In genomic region chr14:105853089-105853906, GRCh38 we compare ENCODE assay signal across 12 cellular contexts.
DNase-seq lines count a peak whose midpoint lies in the region; ATAC-seq and TF ChIP-seq lines count a peak whose summit lies in the region.
"Had no signal": no experiment of that assay in that cellular context is flagged by ENCODE, and none has a peak within 500 bp of the region (broad histone marks: within the 10 kb centered on the region; RNA-seq: fewer than 3 reads in every experiment).

No MANE protein-coding gene starts in this region.

- peak; percentile 32 for TF ChIP-seq POLR2A in GM18505 (IDR thresholded peaks at IDR 0.05; ENCODE audit: borderline replicate concordance, extremely low read depth, insufficient read depth, insufficient read length)

- no peaks in the 10 kb centered on the region for H4K20me1 ChIP-seq in SK-N-SH (ENCODE audit: insufficient read depth)

- H3K36me3 ChIP-seq in SK-N-SH (replicated peaks in 1 of 2; ENCODE audit: control insufficient read depth in 1 of 2, insufficient read depth in 2 of 2, low read length in 1 of 2) = no peaks in the 10 kb centered on the region

- peak in 1 of 2 experiments; percentile 91; a peak in 2 of 4 replicates for TF ChIP-seq EP300 in SK-N-SH (IDR thresholded peaks at IDR 0.05; ENCODE audit: borderline replicate concordance in 1 of 2, low read depth in 1 of 2, low read length in 1 of 2)

- CTCF ChIA-PET in SK-N-SH (lab: Yijun Ruan, JAX) = no interaction called here

- DNase-seq in NCI-H1092 treated with DMSO at 0.1 percent for 48 hours (lab: John Stamatoyannopoulos, UW) = peak; percentile 1
- DNase-seq in NCI-H1092 (lab: John Stamatoyannopoulos, UW) = no peak
- DNase-seq in SK-N-SH = peak; percentile 87
- peak; percentile 83 for DNase-seq in mesenteric fat pad (ENCODE audit: low spot score)
- DNase-seq in EL = no peak
- DNase-seq in globus pallidus (ENCODE audit: low spot score) = no peak
- DNase-seq: NCI-H226, RPMI8226 had no signal

- no peaks in the 10 kb centered on the region for H3K79me2 ChIP-seq in SK-N-SH (ENCODE audit: insufficient read depth)

- no peaks in the 10 kb centered on the region for H3K9me3 ChIP-seq in SK-N-SH
- H3K9me3 ChIP-seq: body of pancreas had no signal

- H3K9ac ChIP-seq in SK-N-SH = no peak overlapping the region

- H3K9me2 ChIP-seq in SK-N-SH = no peaks in the 10 kb centered on the region

- H3K27ac ChIP-seq in SK-N-SH (ENCODE audit: low read depth in 2 of 2, low read length in 1 of 2) = peak overlapping the region in 1 of 2 experiments; percentile 92; a peak in 2 of 4 replicates
- H3K27ac ChIP-seq: 22Rv1, body of pancreas had no signal

- no peak overlapping the region for H3K4me3 ChIP-seq in SK-N-SH (ENCODE audit: low read depth in 2 of 2, low read length in 1 of 2)
- H3K4me3 ChIP-seq: body of pancreas had no signal

- H3F3A ChIP-seq in SK-N-SH (replicated peaks; ENCODE audit: insufficient read depth) = no peaks in the 10 kb centered on the region

- H3K4me1 ChIP-seq in SK-N-SH (ENCODE audit: control insufficient read depth in 1 of 2, insufficient read depth in 2 of 2, low read depth in 1 of 2, low read length in 1 of 2) = peaks cover 0 to 26% of the 10 kb centered on the region in 2 experiments; a peak in 1 of 4 replicates
- H3K4me1 ChIP-seq: body of pancreas had no signal

- POLR2A ChIA-PET in SK-N-SH (lab: Yijun Ruan, JAX) = interaction anchor here (1.0 to 1.8 kb wide), 2 partner anchors 26 to 55 kb away, joined by 4 to 5 read pairs; no protein-coding TSS in a partner anchor

- no peak overlapping the region for H2AFZ ChIP-seq in SK-N-SH (ENCODE audit: low read depth)

- no peaks in the 10 kb centered on the region for H3K27me3 ChIP-seq in SK-N-SH (ENCODE audit: insufficient read depth)
- H3K27me3 ChIP-seq: body of pancreas had no signal

- TF ChIP-seq RAD21 in SK-N-SH (IDR thresholded peaks at IDR 0.05; ENCODE audit: low read length) = no peak

- H3K4me2 ChIP-seq in SK-N-SH = no peak overlapping the region

- 30% methylated on average over 15 of the region's 16 CpGs for WGBS in SK-N-SH (ENCODE audit: low lambda C conversion rate)

- TF ChIP-seq CTCF in SK-N-SH (IDR thresholded peaks at IDR 0.05) = no peak

- ATAC-seq in GM18505 (IDR thresholded peaks at IDR 0.05; ENCODE audit: unreplicated experiment) (no peak), GM19395 (IDR thresholded peaks at IDR 0.05; ENCODE audit: unreplicated experiment) (no peak)
- ATAC-seq: body of pancreas had no signal

TF ChIP-seq in SK-N-SH, 30 proteins besides CTCF, POLR2A, EP300 and RAD21:
- TF ChIP-seq, protein P1, sequence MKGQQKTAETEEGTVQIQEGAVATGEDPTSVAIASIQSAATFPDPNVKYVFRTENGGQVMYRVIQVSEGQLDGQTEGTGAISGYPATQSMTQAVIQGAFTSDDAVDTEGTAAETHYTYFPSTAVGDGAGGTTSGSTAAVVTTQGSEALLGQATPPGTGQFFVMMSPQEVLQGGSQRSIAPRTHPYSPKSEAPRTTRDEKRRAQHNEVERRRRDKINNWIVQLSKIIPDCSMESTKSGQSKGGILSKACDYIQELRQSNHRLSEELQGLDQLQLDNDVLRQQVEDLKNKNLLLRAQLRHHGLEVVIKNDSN (IDR thresholded peaks at IDR 0.05; ENCODE audit: borderline replicate concordance, low read depth) = no peak
- TF ChIP-seq TEAD4 (IDR thresholded peaks at IDR 0.05; ENCODE audit: borderline replicate concordance, insufficient read depth) (no peak), TCF12 (IDR thresholded peaks at IDR 0.05) (0 out of 2 replicates have a peak, but pooled peaks have one; percentile 22), MAX (IDR thresholded peaks at IDR 0.05; ENCODE audit: low read depth) (no peak), FOXJ3 (CRISPR knock-in tag; IDR thresholded peaks at IDR 0.05) (peak; percentile 64), CHD2 (IDR thresholded peaks at IDR 0.05; ENCODE audit: low read length, partially characterized antibody) (peak; percentile 71), MXI1 (IDR thresholded peaks at IDR 0.05; ENCODE audit: low read depth, low read length) (peak; percentile 65), GATA2 (CRISPR knock-in tag; IDR thresholded peaks at IDR 0.05) (peak; percentile 98)

Comparison
In these comparisons a context has a peak if more than half of its experiments do, and no peak if none do; other contexts are left out.
1. DNase-seq: peak in NCI-H1092 treated with DMSO at 0.1 percent for 48 hours (single experiment), SK-N-SH (single experiment) and mesenteric fat pad (single experiment); none in NCI-H1092 (single experiment), EL (single experiment) and globus pallidus (single experiment).